Comparison of ENCODE assay signal across 13 cellular contexts in the genomic region with DNA sequence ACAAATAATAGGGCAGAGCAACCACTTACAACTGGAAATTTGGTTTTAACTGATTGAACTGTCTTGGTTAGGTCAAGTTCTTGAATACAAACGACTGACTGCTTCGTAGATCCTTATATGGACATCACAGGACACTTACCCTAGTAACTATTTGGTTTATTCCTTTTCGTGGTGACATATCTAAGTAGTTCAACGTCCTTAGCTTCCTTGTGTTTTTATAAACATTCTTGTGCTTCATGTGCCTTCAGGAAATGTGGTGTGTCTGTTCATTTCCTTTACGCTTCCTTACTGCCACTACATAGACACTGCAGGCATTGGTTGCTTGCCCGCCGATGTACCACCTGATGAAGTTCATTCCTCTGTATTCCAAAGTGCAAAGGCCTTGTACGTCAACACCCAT. TPM values are rescaled to one million over a fixed set of nuclear protein-coding genes. Genes with fewer than 3 reads are reported as not detected.
DNase-seq lines count a peak whose midpoint lies in the region; ATAC-seq and TF ChIP-seq lines count a peak whose summit lies in the region.
"Had no signal": no experiment of that assay in that cellular context is flagged by ENCODE, and none has a peak within 500 bp of the region (broad histone marks: within the 10 kb centered on the region; RNA-seq: fewer than 3 reads in every experiment).

No MANE protein-coding gene starts in this region.

- DNase-seq in activated naive CD4-positive, alpha-beta T cell treated with anti-CD3 and anti-CD28 coated beads, Interleukin-2, amount 50 U/mL, for 16 hours, result no peak
- DNase-seq in T-helper 17 cell (peak in 2 of 3 donors; percentile 42 to 64), esophagus muscularis mucosa (ENCODE audit: extremely low spot score) (no peak), spleen (no peak), NCI-H1417 treated with DMSO at 0.1 percent for 48 hours (lab: John Stamatoyannopoulos, UW) (no peak), HK-2 (ENCODE audit: unreplicated experiment) (no peak), NAMALWA (ENCODE audit: low spot score) (no peak)
- DNase-seq: activated CD4-positive, alpha-beta T cell treated with anti-CD3 and anti-CD28 coated beads for 36 hours; colonic mucosa; NCI-H1105; OCI-M1; stimulated activated CD4-positive, alpha-beta T cell treated with anti-CD3 and anti-CD28 coated beads, Interleukin-15, amount 100 ng/mL, for 24 hours had no signal

- H3K9me3 ChIP-seq in T-helper 17 cell (ENCODE audit: control insufficient read depth, low read length, poor library complexity, severe bottlenecking) (no peaks in the 10 kb centered on the region), esophagus muscularis mucosa (no peaks in the 10 kb centered on the region), spleen (no peaks in the 10 kb centered on the region)
- H3K9me3 ChIP-seq: colonic mucosa had no signal

- H3K36me3 ChIP-seq in esophagus muscularis mucosa (peaks cover 0 to 41% (median 36%) of the 10 kb centered on the region in 4 donors), spleen (peaks cover 0 to 63% (median 31%) of the 10 kb centered on the region in 6 donors)
- H3K36me3 ChIP-seq: colonic mucosa had no signal

- peak; percentile 93 for ATAC-seq in T-helper 17 cell
- ATAC-seq: activated CD4-positive, alpha-beta T cell treated with anti-CD3 and anti-CD28 coated beads for 36 hours had no signal

- intact Hi-C loops in esophagus muscularis mucosa (cut with DNase I), result no loop called here
- intact Hi-C loops in spleen (cut with DNase I; ENCODE audit: low total_unique reads), result loop anchor here (5.0 kb wide), 1 partner anchor 193 kb away; no protein-coding TSS in a partner anchor

- no peaks in the 10 kb centered on the region for H3K9me3 Mint-ChIP-seq in activated naive CD4-positive, alpha-beta T cell treated with anti-CD3 and anti-CD28 coated beads, Interleukin-2, amount 50 U/mL, for 24 hours

- 44% methylated on average over 8 of the region's 8 CpGs for WGBS in esophagus muscularis mucosa
- 25 to 54% (median 28%) methylated on average over 8 of the region's 8 CpGs for WGBS in spleen, 5 donors

- H3K36me3 Mint-ChIP-seq in activated naive CD4-positive, alpha-beta T cell treated with anti-CD3 and anti-CD28 coated beads, Interleukin-2, amount 50 U/mL, for 24 hours, result peaks cover 14% of the 10 kb centered on the region
- peaks cover 4% of the 10 kb centered on the region for H3K36me3 Mint-ChIP-seq in T-helper 17 cell (ENCODE audit: low read depth)

- peak overlapping the region; percentile 60 for H3K27ac Mint-ChIP-seq in activated naive CD4-positive, alpha-beta T cell treated with anti-CD3 and anti-CD28 coated beads, Interleukin-2, amount 50 U/mL, for 24 hours
- H3K27ac Mint-ChIP-seq in T-helper 17 cell, result peak overlapping the region; percentile 100
- H3K27ac Mint-ChIP-seq: activated CD4-positive, alpha-beta T cell treated with anti-CD3 and anti-CD28 coated beads for 36 hours had no signal

- TF ChIP-seq POLR2A in esophagus muscularis mucosa (IDR thresholded peaks at IDR 0.05; ENCODE audit: low read depth) (no peak), spleen (IDR thresholded peaks at IDR 0.05) (no peak)

- peak overlapping the region in 3 of 4 donors; percentile 20 to 41 (median 33) for H3K27ac ChIP-seq in esophagus muscularis mucosa (replicated peaks in 1 of 4)
- peak overlapping the region in 7 of 8 donors; percentile 0 to 74 (median 40) for H3K27ac ChIP-seq in spleen
- H3K27ac ChIP-seq: colonic mucosa had no signal

- no peak for TF ChIP-seq CTCF in esophagus muscularis mucosa (IDR thresholded peaks at IDR 0.05)
- TF ChIP-seq CTCF in spleen (IDR thresholded peaks at IDR 0.05 in 8 of 11, conservative IDR thresholded peaks at IDR 0.05 in 3 of 11), result no peak

- no peaks in the 10 kb centered on the region for H3K27me3 ChIP-seq in esophagus muscularis mucosa
- no peaks in the 10 kb centered on the region for H3K27me3 ChIP-seq in spleen (replicated peaks in 1 of 7)
- H3K27me3 ChIP-seq: colonic mucosa had no signal

- H3K4me3 ChIP-seq in esophagus muscularis mucosa (no peak overlapping the region), spleen (no peak overlapping the region)
- H3K4me3 ChIP-seq: colonic mucosa had no signal

- H3K4me3 Mint-ChIP-seq in activated naive CD4-positive, alpha-beta T cell treated with anti-CD3 and anti-CD28 coated beads, Interleukin-2, amount 50 U/mL, for 24 hours, result peak overlapping the region; percentile 72
- peak overlapping the region; percentile 84 for H3K4me3 Mint-ChIP-seq in T-helper 17 cell
- H3K4me3 Mint-ChIP-seq: activated CD4-positive, alpha-beta T cell treated with anti-CD3 and anti-CD28 coated beads for 36 hours had no signal

- H3K4me1 ChIP-seq in esophagus muscularis mucosa, result peaks cover 16 to 61% (median 43%) of the 10 kb centered on the region in 4 donors
- peaks cover 15 to 55% (median 27%) of the 10 kb centered on the region in 6 donors for H3K4me1 ChIP-seq in spleen
- H3K4me1 ChIP-seq: colonic mucosa had no signal

- H3K27me3 Mint-ChIP-seq in activated naive CD4-positive, alpha-beta T cell treated with anti-CD3 and anti-CD28 coated beads, Interleukin-2, amount 50 U/mL, for 24 hours, result no peaks in the 10 kb centered on the region
- no peaks in the 10 kb centered on the region for H3K27me3 Mint-ChIP-seq in T-helper 17 cell
- H3K27me3 Mint-ChIP-seq: activated CD4-positive, alpha-beta T cell treated with anti-CD3 and anti-CD28 coated beads for 36 hours had no signal

- H3K4me1 Mint-ChIP-seq in activated naive CD4-positive, alpha-beta T cell treated with anti-CD3 and anti-CD28 coated beads, Interleukin-2, amount 50 U/mL, for 24 hours, result peaks cover 72% of the 10 kb centered on the region
- peaks cover 68% of the 10 kb centered on the region for H3K4me1 Mint-ChIP-seq in T-helper 17 cell

- TF ChIP-seq EP300 in esophagus muscularis mucosa (IDR thresholded peaks at IDR 0.05), result no peak

RNA-seq across cellular contexts. Expression of a gene that starts 59.3 kb away (rescaled TPM):
- 100 to 1,000 TPM; 169 to 221 TPM for total RNA-seq in T-helper 17 cell
- total RNA-seq in esophagus muscularis mucosa, result 10 to 100 TPM; 45.3 to 71.2 (median 59.3) TPM
- 100 to 1,000 TPM in 1 of 7 donors, 10 to 100 TPM in 6; 76.7 to 105 (median 87.7) TPM for total RNA-seq in spleen
- 10 to 100 TPM; 28.1 to 36.5 (median 36.3) TPM for polyA plus RNA-seq in spleen

Comparison
In these comparisons a context has a peak if more than half of its experiments do, and no peak if none do; other contexts are left out.
1. DNase-seq: peak in T-helper 17 cell (2 of 3); none in activated naive CD4-positive, alpha-beta T cell treated with anti-CD3 and anti-CD28 coated beads, Interleukin-2, amount 50 U/mL, for 16 hours (single experiment), esophagus muscularis mucosa (single experiment), spleen (single experiment), NCI-H1417 treated with DMSO at 0.1 percent for 48 hours (single experiment), HK-2 (single experiment) and NAMALWA (single experiment).